In the genomic region with DNA sequence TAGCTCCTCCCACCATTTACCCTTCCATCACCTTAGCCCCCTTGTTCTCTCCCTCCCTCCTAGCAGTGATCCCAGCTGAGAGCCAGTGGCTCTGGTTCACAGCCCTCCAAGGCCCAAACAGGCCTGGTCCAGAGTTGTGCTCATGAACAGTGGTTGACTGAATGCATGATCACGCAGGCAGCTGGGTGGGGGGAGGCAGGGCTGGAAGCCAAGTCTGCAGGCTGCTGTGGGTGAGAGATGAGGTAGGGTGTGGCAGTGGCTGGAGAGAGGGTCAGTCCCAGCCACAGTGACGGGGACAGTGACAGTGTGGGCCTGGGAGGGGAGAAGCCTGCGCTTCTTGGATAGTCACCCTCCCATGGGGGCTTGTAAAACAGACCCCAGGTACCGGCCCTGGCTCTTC, we compare ENCODE assay signal across 42 cellular contexts. TPM values are rescaled to one million over a fixed set of nuclear protein-coding genes. Genes with fewer than 3 reads are reported as not detected.
"Had no signal": no experiment of that assay in that cellular context is flagged by ENCODE, and none has a peak within 500 bp of the region (broad histone marks: within the 10 kb centered on the region; RNA-seq: fewer than 3 reads in every experiment).

No MANE protein-coding gene starts in this region.

- H3K36me3 Mint-ChIP-seq: activated naive CD4-positive, alpha-beta T cell treated with anti-CD3 and anti-CD28 coated beads, Interleukin-2, amount 10 ng/mL, durations not matched to agents 7 days and 5 days; activated naive CD4-positive, alpha-beta T cell treated with anti-CD3 and anti-CD28 coated beads, Interleukin-2, amount 50 U/mL, for 24 hours; activated naive CD4-positive, alpha-beta T cell treated with anti-CD3 and anti-CD28 coated beads, Interleukin-2, amount 50 U/mL, for 72 hours; activated naive CD8-positive, alpha-beta T cell; activated naive CD8-positive, alpha-beta T cell treated with anti-CD3 and anti-CD28 coated beads for 36 hours; activated naive CD8-positive, alpha-beta T cell treated with anti-CD3 and anti-CD28 coated beads, Interleukin-2, amount 10 ng/mL, durations not matched to agents 7 days and 5 days; brain had no signal

- FAIRE-seq: astrocyte, bronchial epithelial cell had no signal

- H3K4me3 Mint-ChIP-seq: activated naive CD4-positive, alpha-beta T cell treated with anti-CD3 and anti-CD28 coated beads for 36 hours; activated naive CD4-positive, alpha-beta T cell treated with anti-CD3 and anti-CD28 coated beads, Interleukin-2, amount 10 ng/mL, durations not matched to agents 7 days and 5 days; activated naive CD4-positive, alpha-beta T cell treated with anti-CD3 and anti-CD28 coated beads, Interleukin-2, amount 50 U/mL, for 24 hours; activated naive CD8-positive, alpha-beta T cell; activated naive CD8-positive, alpha-beta T cell treated with anti-CD3 and anti-CD28 coated beads for 36 hours; activated naive CD8-positive, alpha-beta T cell treated with anti-CD3 and anti-CD28 coated beads, Interleukin-2, amount 10 ng/mL, durations not matched to agents 7 days and 5 days; activated naive CD8-positive, alpha-beta T cell treated with anti-CD3 and anti-CD28 coated beads, Interleukin-2, amount 50 U/mL, for 24 hours; activated T-cell treated with anti-CD3 and anti-CD28 coated beads, Interleukin-2, amount 50 U/mL, for 24 hours; activated T-cell treated with anti-CD3 and anti-CD28 coated beads, Interleukin-2, amount 50 U/mL, for 4 hours; activated T-cell treated with anti-CD3 and anti-CD28 coated beads, Interleukin-2, amount 50 U/mL, for 72 hours; activated T-helper 1 cell treated with anti-CD3 and anti-CD28 coated beads, Interleukin-12 subunit alpha, Interleukin-12 subunit beta, Interleukin-2, Interleukin-4 antibody, amounts not matched to agents 30 ng/mL and 10 ng/mL and 1 ng/mL, durations not matched to agents 14 hours and 24 hours and 36 hours; activated T-helper 17 cell treated with anti-CD3 and anti-CD28 coated beads, Interleukin-2, amount 50 U/mL, for 72 hours; brain; central memory CD8-positive, alpha-beta T cell had no signal

- H3K9me3 Mint-ChIP-seq: activated naive CD4-positive, alpha-beta T cell treated with anti-CD3 and anti-CD28 coated beads for 36 hours; activated naive CD4-positive, alpha-beta T cell treated with anti-CD3 and anti-CD28 coated beads, Interleukin-2, amount 50 U/mL, for 24 hours; activated naive CD4-positive, alpha-beta T cell treated with anti-CD3 and anti-CD28 coated beads, Interleukin-2, amount 50 U/mL, for 72 hours; activated naive CD8-positive, alpha-beta T cell treated with anti-CD3 and anti-CD28 coated beads for 36 hours; activated naive CD8-positive, alpha-beta T cell treated with anti-CD3 and anti-CD28 coated beads, Interleukin-2, amount 10 ng/mL, durations not matched to agents 7 days and 5 days; activated naive CD8-positive, alpha-beta T cell treated with anti-CD3 and anti-CD28 coated beads, Interleukin-2, amount 50 U/mL, for 24 hours; activated T-cell treated with anti-CD3 and anti-CD28 coated beads, Interleukin-2, amount 50 U/mL, for 24 hours; activated T-cell treated with anti-CD3 and anti-CD28 coated beads, Interleukin-2, amount 50 U/mL, for 4 hours; activated T-cell treated with anti-CD3 and anti-CD28 coated beads, Interleukin-2, amount 50 U/mL, for 72 hours; activated T-helper 1 cell treated with anti-CD3 and anti-CD28 coated beads, Interleukin-12 subunit alpha, Interleukin-12 subunit beta, Interleukin-2, Interleukin-4 antibody, amounts not matched to agents 30 ng/mL and 10 ng/mL and 1 ng/mL, durations not matched to agents 14 hours and 24 hours and 36 hours; activated T-helper 17 cell treated with anti-CD3 and anti-CD28 coated beads, Interleukin-2, amount 50 U/mL, for 72 hours; activated T-helper 2 cell treated with anti-CD3 and anti-CD28 coated beads, Interferon-gamma antibody, Interleukin-2, Interleukin-4, amounts not matched to agents 10 μg/mL and 5 μg/mL and 100 μg/mL, durations not matched to agents 14 hours and 24 hours and 36 hours; brain; central memory CD8-positive, alpha-beta T cell had no signal

- H3K36me3 ChIP-seq: adrenal gland, ascending aorta, brain microvascular endothelial cell, breast epithelium, cardiac muscle cell had no signal

- H3K4me1 Mint-ChIP-seq: activated naive CD4-positive, alpha-beta T cell treated with anti-CD3 and anti-CD28 coated beads, Interleukin-2, amount 10 ng/mL, durations not matched to agents 7 days and 5 days; activated naive CD4-positive, alpha-beta T cell treated with anti-CD3 and anti-CD28 coated beads, Interleukin-2, amount 50 U/mL, for 24 hours; activated naive CD8-positive, alpha-beta T cell treated with anti-CD3 and anti-CD28 coated beads for 36 hours; activated naive CD8-positive, alpha-beta T cell treated with anti-CD3 and anti-CD28 coated beads, Interleukin-2, amount 10 ng/mL, durations not matched to agents 7 days and 5 days; activated naive CD8-positive, alpha-beta T cell treated with anti-CD3 and anti-CD28 coated beads, Interleukin-2, amount 50 U/mL, for 24 hours; activated T-helper 17 cell treated with anti-CD3 and anti-CD28 coated beads, Interleukin-2, amount 50 U/mL, for 72 hours; central memory CD8-positive, alpha-beta T cell had no signal

- H3K9me3 ChIP-seq: adrenal gland, ascending aorta, body of pancreas, breast epithelium had no signal

- H3K27me3 Mint-ChIP-seq: activated naive CD4-positive, alpha-beta T cell treated with anti-CD3 and anti-CD28 coated beads, Interleukin-2, amount 50 U/mL, for 24 hours; activated naive CD8-positive, alpha-beta T cell; activated T-cell treated with anti-CD3 and anti-CD28 coated beads, Interleukin-2, amount 50 U/mL, for 24 hours had no signal

- H3K4me1 ChIP-seq: ascending aorta, body of pancreas, breast epithelium had no signal

- ATAC-seq: activated naive CD4-positive, alpha-beta T cell treated with anti-CD3 and anti-CD28 coated beads, Interleukin-2, amount 50 U/mL, for 72 hours; activated naive CD8-positive, alpha-beta T cell treated with anti-CD3 and anti-CD28 coated beads, Interleukin-2, amount 50 U/mL, for 24 hours; activated T-cell treated with anti-CD3 and anti-CD28 coated beads, Interleukin-2, amount 50 U/mL, for 4 hours; activated T-cell treated with anti-CD3 and anti-CD28 coated beads, Interleukin-2, amount 50 U/mL, for 72 hours; activated T-helper 17 cell treated with anti-CD3 and anti-CD28 coated beads, Interleukin-2, amount 50 U/mL, for 72 hours; body of pancreas had no signal

- H3K27ac ChIP-seq: adrenal gland, ascending aorta, body of pancreas, brain microvascular endothelial cell, breast epithelium, cardiac muscle cell had no signal

- DNase-seq: activated effector memory CD4-positive, alpha-beta T cell treated with anti-CD3 and anti-CD28 coated beads, Interleukin-2, amount 50 U/mL, for 16 hours; activated effector memory CD4-positive, alpha-beta T cell treated with Interleukin-2 at 50 U/mL for 16 hours; activated gamma-delta T cell; activated gamma-delta T cell treated with Interleukin-2 at 50 U/mL for 16 hours; activated naive CD4-positive, alpha-beta T cell; activated naive CD4-positive, alpha-beta T cell treated with anti-CD3 and anti-CD28 coated beads for 36 hours; activated naive CD4-positive, alpha-beta T cell treated with anti-CD3 and anti-CD28 coated beads, Interleukin-2, amount 10 ng/mL, durations not matched to agents 7 days and 5 days; activated naive CD4-positive, alpha-beta T cell treated with anti-CD3 and anti-CD28 coated beads, Interleukin-2, amount 50 U/mL, for 16 hours; activated naive CD4-positive, alpha-beta T cell treated with Interleukin-2 at 50 U/mL for 16 hours; activated naive CD8-positive, alpha-beta T cell treated with anti-CD3 and anti-CD28 coated beads for 36 hours; activated naive CD8-positive, alpha-beta T cell treated with anti-CD3 and anti-CD28 coated beads, Interleukin-2, amount 10 ng/mL, durations not matched to agents 7 days and 5 days; activated naive CD8-positive, alpha-beta T cell treated with anti-CD3 and anti-CD28 coated beads, Interleukin-2, amount 50 U/mL, for 24 hours; activated T-cell treated with anti-CD3 and anti-CD28 coated beads, Interleukin-2, amount 50 U/mL, for 1 hour; activated T-cell treated with anti-CD3 and anti-CD28 coated beads, Interleukin-2, amount 50 U/mL, for 24 hours; activated T-cell treated with anti-CD3 and anti-CD28 coated beads, Interleukin-2, amount 50 U/mL, for 4 hours; activated T-cell treated with anti-CD3 and anti-CD28 coated beads, Interleukin-2, amount 50 U/mL, for 48 hours; activated T-cell treated with anti-CD3 and anti-CD28 coated beads, Interleukin-2, amount 50 U/mL, for 72 hours; adrenal gland; amniotic stem cell; amygdala; anterior cingulate cortex; aorta; body of pancreas; brain microvascular endothelial cell; caudate nucleus; central memory CD4-positive, alpha-beta T cell; cerebellar nuclear complex had no signal

- H3K27ac Mint-ChIP-seq: activated naive CD4-positive, alpha-beta T cell treated with anti-CD3 and anti-CD28 coated beads for 36 hours; activated naive CD4-positive, alpha-beta T cell treated with anti-CD3 and anti-CD28 coated beads, Interleukin-2, amount 10 ng/mL, durations not matched to agents 7 days and 5 days; activated naive CD4-positive, alpha-beta T cell treated with anti-CD3 and anti-CD28 coated beads, Interleukin-2, amount 50 U/mL, for 24 hours; activated naive CD4-positive, alpha-beta T cell treated with anti-CD3 and anti-CD28 coated beads, Interleukin-2, amount 50 U/mL, for 72 hours; activated naive CD8-positive, alpha-beta T cell; activated naive CD8-positive, alpha-beta T cell treated with anti-CD3 and anti-CD28 coated beads for 36 hours; activated naive CD8-positive, alpha-beta T cell treated with anti-CD3 and anti-CD28 coated beads, Interleukin-2, amount 10 ng/mL, durations not matched to agents 7 days and 5 days; activated naive CD8-positive, alpha-beta T cell treated with anti-CD3 and anti-CD28 coated beads, Interleukin-2, amount 50 U/mL, for 24 hours; activated T-cell treated with anti-CD3 and anti-CD28 coated beads, Interleukin-2, amount 50 U/mL, for 24 hours; activated T-cell treated with anti-CD3 and anti-CD28 coated beads, Interleukin-2, amount 50 U/mL, for 72 hours; activated T-helper 1 cell treated with anti-CD3 and anti-CD28 coated beads, Interleukin-12 subunit alpha, Interleukin-12 subunit beta, Interleukin-2, Interleukin-4 antibody, amounts not matched to agents 30 ng/mL and 10 ng/mL and 1 ng/mL, durations not matched to agents 14 hours and 24 hours and 36 hours; activated T-helper 17 cell treated with anti-CD3 and anti-CD28 coated beads, Interleukin-2, amount 50 U/mL, for 72 hours; activated T-helper 2 cell treated with anti-CD3 and anti-CD28 coated beads, Interferon-gamma antibody, Interleukin-2, Interleukin-4, amounts not matched to agents 10 μg/mL and 5 μg/mL and 100 μg/mL, durations not matched to agents 14 hours and 24 hours and 36 hours had no signal

- H3K4me3 ChIP-seq: adrenal gland, ascending aorta, body of pancreas, breast epithelium, cardiac muscle cell had no signal

- H3K27me3 ChIP-seq: adrenal gland, ascending aorta, body of pancreas, cardiac muscle cell had no signal

RNA-seq across cellular contexts. Expression of a gene that starts 22.2 kb away (rescaled TPM):
- total RNA-seq: activated naive CD4-positive, alpha-beta T cell treated with anti-CD3 and anti-CD28 coated beads for 36 hours; activated naive CD4-positive, alpha-beta T cell treated with anti-CD3 and anti-CD28 coated beads, Interleukin-2, amount 50 U/mL, for 72 hours; activated naive CD8-positive, alpha-beta T cell treated with anti-CD3 and anti-CD28 coated beads for 36 hours; activated naive CD8-positive, alpha-beta T cell treated with anti-CD3 and anti-CD28 coated beads, Interleukin-2, amount 10 ng/mL, durations not matched to agents 7 days and 5 days; activated T-cell treated with anti-CD3 and anti-CD28 coated beads, Interleukin-2, amount 50 U/mL, for 4 hours; activated T-cell treated with anti-CD3 and anti-CD28 coated beads, Interleukin-2, amount 50 U/mL, for 72 hours; activated T-helper 1 cell treated with anti-CD3 and anti-CD28 coated beads, Interleukin-12 subunit alpha, Interleukin-12 subunit beta, Interleukin-2, Interleukin-4 antibody, amounts not matched to agents 30 ng/mL and 10 ng/mL and 1 ng/mL, durations not matched to agents 14 hours and 24 hours and 36 hours; activated T-helper 17 cell treated with anti-CD3 and anti-CD28 coated beads, Interleukin-2, amount 50 U/mL, for 72 hours; activated T-helper 2 cell treated with anti-CD3 and anti-CD28 coated beads, Interferon-gamma antibody, Interleukin-2, Interleukin-4, amounts not matched to agents 10 μg/mL and 5 μg/mL and 100 μg/mL, durations not matched to agents 14 hours and 24 hours and 36 hours; aorta; ascending aorta; breast epithelium; bronchial epithelial cell; cardiac septum; chondrocyte had no signal
- polyA plus RNA-seq: aorta had no signal

RNA-seq across cellular contexts. Expression of a gene that starts 51.0 kb away (rescaled TPM):
- total RNA-seq: activated naive CD4-positive, alpha-beta T cell treated with anti-CD3 and anti-CD28 coated beads for 36 hours; activated naive CD4-positive, alpha-beta T cell treated with anti-CD3 and anti-CD28 coated beads, Interleukin-2, amount 50 U/mL, for 72 hours; activated naive CD8-positive, alpha-beta T cell treated with anti-CD3 and anti-CD28 coated beads for 36 hours; activated T-cell treated with anti-CD3 and anti-CD28 coated beads, Interleukin-2, amount 50 U/mL, for 72 hours; activated T-helper 1 cell treated with anti-CD3 and anti-CD28 coated beads, Interleukin-12 subunit alpha, Interleukin-12 subunit beta, Interleukin-2, Interleukin-4 antibody, amounts not matched to agents 30 ng/mL and 10 ng/mL and 1 ng/mL, durations not matched to agents 14 hours and 24 hours and 36 hours; activated T-helper 17 cell treated with anti-CD3 and anti-CD28 coated beads, Interleukin-2, amount 50 U/mL, for 72 hours; activated T-helper 2 cell treated with anti-CD3 and anti-CD28 coated beads, Interferon-gamma antibody, Interleukin-2, Interleukin-4, amounts not matched to agents 10 μg/mL and 5 μg/mL and 100 μg/mL, durations not matched to agents 14 hours and 24 hours and 36 hours; astrocyte; bronchial epithelial cell; cardiac muscle cell; chondrocyte had no signal
- polyA plus RNA-seq: cardiac muscle cell had no signal

RNA-seq across cellular contexts. Expression of a gene that starts 58.0 kb away (rescaled TPM):
- total RNA-seq: activated naive CD4-positive, alpha-beta T cell treated with anti-CD3 and anti-CD28 coated beads for 36 hours; activated naive CD4-positive, alpha-beta T cell treated with anti-CD3 and anti-CD28 coated beads, Interleukin-2, amount 50 U/mL, for 72 hours; activated naive CD8-positive, alpha-beta T cell treated with anti-CD3 and anti-CD28 coated beads for 36 hours; activated T-cell treated with anti-CD3 and anti-CD28 coated beads, Interleukin-2, amount 50 U/mL, for 72 hours; activated T-helper 1 cell treated with anti-CD3 and anti-CD28 coated beads, Interleukin-12 subunit alpha, Interleukin-12 subunit beta, Interleukin-2, Interleukin-4 antibody, amounts not matched to agents 30 ng/mL and 10 ng/mL and 1 ng/mL, durations not matched to agents 14 hours and 24 hours and 36 hours; activated T-helper 17 cell treated with anti-CD3 and anti-CD28 coated beads, Interleukin-2, amount 50 U/mL, for 72 hours; activated T-helper 2 cell treated with anti-CD3 and anti-CD28 coated beads, Interferon-gamma antibody, Interleukin-2, Interleukin-4, amounts not matched to agents 10 μg/mL and 5 μg/mL and 100 μg/mL, durations not matched to agents 14 hours and 24 hours and 36 hours; astrocyte; bronchial epithelial cell; cardiac muscle cell; chondrocyte had no signal
- polyA plus RNA-seq: cardiac muscle cell had no signal
